ENCODE assay signal across 22 cellular contexts in genomic region chr4:3874525-3875110, GRCh38.
"Had no signal": no experiment of that assay in that cellular context is flagged by ENCODE, and none has a peak within 500 bp of the region (broad histone marks: within the 10 kb centered on the region; RNA-seq: fewer than 3 reads in every experiment).

No MANE protein-coding gene starts in this region.

- H3K27me3 ChIP-seq: testis, vagina had no signal

- H3K36me3 ChIP-seq: adrenal gland, ascending aorta, brain microvascular endothelial cell, esophagus squamous epithelium, gastrocnemius medialis, vagina had no signal

- DNase-seq: activated CD4-positive, alpha-beta T cell treated with anti-CD3 and anti-CD28 coated beads, Interleukin-2, amount 50 U/mL, for 4 hours; activated CD8-positive, alpha-beta memory T cell treated with anti-CD3 and anti-CD28 coated beads for 24 hours; activated CD8-positive, alpha-beta memory T cell treated with anti-CD3 and anti-CD28 coated beads, Interleukin-2, amount 50 U/mL, for 4 hours; activated gamma-delta T cell treated with Interleukin-2 at 50 U/mL for 16 hours; brain microvascular endothelial cell; central memory CD4-positive, alpha-beta T cell; effector memory CD8-positive, alpha-beta T cell; esophagus squamous epithelium; gastrocnemius medialis; hypothalamus; mesenchymal stem cell; nucleus accumbens; stimulated activated CD4-positive, alpha-beta T cell treated with anti-CD3 and anti-CD28 coated beads, Interleukin-2, amount 100 ng/mL, for 48 hours; stimulated activated CD8-positive, alpha-beta memory T cell treated with anti-CD3 and anti-CD28 coated beads, Interleukin-4, amount 100 ng/mL, for 48 hours; stimulated activated naive B cell treated with anti-CD40 and anti-IgM and Interleukin-4, amounts not matched to agents 10 μg/mL and 1 μg/mL and 100 μg/mL, for 72 hours; testis; trophoblast cell had no signal

- H3K4me3 Mint-ChIP-seq: activated naive CD4-positive, alpha-beta T cell treated with anti-CD3 and anti-CD28 coated beads, Interleukin-2, amount 50 U/mL, for 24 hours; effector memory CD8-positive, alpha-beta T cell; stimulated activated naive B cell treated with anti-CD40 and anti-IgM and Interleukin-4, amounts not matched to agents 10 μg/mL and 1 μg/mL and 100 μg/mL, for 72 hours; T-helper 2 cell treated with Interferon-gamma antibody and Interleukin-4, amounts not matched to agents 5 μg/mL and 100 μg/mL, for 36 hours had no signal

- H3K4me3 ChIP-seq: adrenal gland, ascending aorta, esophagus squamous epithelium, gastrocnemius medialis, testis, vagina had no signal

- H3K27ac ChIP-seq: adrenal gland, ascending aorta, brain microvascular endothelial cell, esophagus squamous epithelium, gastrocnemius medialis, testis, vagina had no signal

- H3K9me3 Mint-ChIP-seq: activated naive CD4-positive, alpha-beta T cell treated with anti-CD3 and anti-CD28 coated beads, Interleukin-2, amount 50 U/mL, for 24 hours; T-helper 2 cell treated with Interferon-gamma antibody and Interleukin-4, amounts not matched to agents 5 μg/mL and 100 μg/mL, for 36 hours had no signal

- H3K4me1 ChIP-seq: adrenal gland, ascending aorta, testis had no signal

- H3K9me3 ChIP-seq: adrenal gland, ascending aorta, gastrocnemius medialis, testis, vagina had no signal

- H3K27ac Mint-ChIP-seq: activated naive CD4-positive, alpha-beta T cell treated with anti-CD3 and anti-CD28 coated beads, Interleukin-2, amount 50 U/mL, for 24 hours; effector memory CD8-positive, alpha-beta T cell; stimulated activated naive B cell treated with anti-CD40 and anti-IgM and Interleukin-4, amounts not matched to agents 10 μg/mL and 1 μg/mL and 100 μg/mL, for 72 hours; T-helper 2 cell treated with Interferon-gamma antibody and Interleukin-4, amounts not matched to agents 5 μg/mL and 100 μg/mL, for 36 hours had no signal

- ATAC-seq: effector memory CD8-positive, alpha-beta T cell; gastrocnemius medialis; stimulated activated naive B cell treated with anti-CD40 and anti-IgM and Interleukin-4, amounts not matched to agents 10 μg/mL and 1 μg/mL and 100 μg/mL, for 72 hours had no signal
